31 cellular contexts compared by ENCODE assay signal in the genomic region with DNA sequence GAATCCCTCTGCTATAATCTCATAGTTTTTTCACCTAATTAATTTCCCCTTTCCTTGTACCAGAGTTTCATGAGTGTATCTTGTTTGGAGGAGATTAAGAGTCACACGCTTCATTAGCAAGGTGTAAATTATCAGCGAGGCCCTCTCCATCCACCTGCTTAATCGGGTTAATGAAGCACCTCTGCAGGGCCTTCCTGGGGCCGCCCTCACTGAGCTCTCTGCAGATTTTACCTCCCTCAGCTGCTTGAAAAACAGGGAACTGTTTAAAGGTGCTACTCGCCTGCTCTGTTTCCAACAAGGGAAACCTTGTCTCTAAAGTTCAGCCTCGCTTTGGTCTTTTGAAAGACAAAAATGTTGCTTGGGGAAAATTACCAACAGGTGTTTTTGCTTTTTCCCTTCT. TPM values are rescaled to one million over a fixed set of nuclear protein-coding genes. Genes with fewer than 3 reads are reported as not detected.
"Had no signal": no experiment of that assay in that cellular context is flagged by ENCODE, and none has a peak within 500 bp of the region (broad histone marks: within the 10 kb centered on the region; RNA-seq: fewer than 3 reads in every experiment).

No MANE protein-coding gene starts in this region.

- H3K36me3 ChIP-seq: heart right ventricle, left lung, lower lobe of right lung, ovary, right lobe of liver, spleen, tibial artery, upper lobe of left lung, uterus had no signal

- H3K27me3 ChIP-seq: ovary, right lobe of liver, tibial artery, upper lobe of left lung, uterus had no signal

- H3K4me3 Mint-ChIP-seq: memory B cell; mesothelial cell of epicardium; natural killer cell; neural crest cell; stimulated activated memory B cell treated with anti-CD40 and anti-IgM and Interleukin-4, amounts not matched to agents 10 μg/mL and 1 μg/mL and 100 μg/mL, for 72 hours; stimulated activated naive CD8-positive, alpha-beta T cell treated with anti-CD3 and anti-CD28 coated beads, Interleukin-15, Interleukin-2, amounts not matched to agents 100 ng/mL and 50 ng/mL, for 24 hours had no signal

- H3K27ac ChIP-seq: dorsolateral prefrontal cortex, heart right ventricle, left lung, lower lobe of right lung, ovary, right lobe of liver, spleen, tibial artery, upper lobe of left lung, uterus had no signal

- H3K4me1 Mint-ChIP-seq: memory B cell; mesothelial cell of epicardium; natural killer cell; neural crest cell; stimulated activated memory B cell treated with anti-CD40 and anti-IgM and Interleukin-4, amounts not matched to agents 10 μg/mL and 1 μg/mL and 100 μg/mL, for 72 hours had no signal

- ATAC-seq: esophagus mucosa; heart right ventricle; left lung; lower lobe of right lung; natural killer cell; right lobe of liver; stimulated activated memory B cell treated with anti-CD40 and anti-IgM and Interleukin-4, amounts not matched to agents 10 μg/mL and 1 μg/mL and 100 μg/mL, for 72 hours had no signal

- H3K9me3 Mint-ChIP-seq: memory B cell; mesothelial cell of epicardium; neural crest cell; stimulated activated memory B cell treated with anti-CD40 and anti-IgM and Interleukin-4, amounts not matched to agents 10 μg/mL and 1 μg/mL and 100 μg/mL, for 72 hours; stimulated activated naive CD8-positive, alpha-beta T cell treated with anti-CD3 and anti-CD28 coated beads, Interleukin-15, Interleukin-2, amounts not matched to agents 100 ng/mL and 50 ng/mL, for 24 hours had no signal

- H3K27ac Mint-ChIP-seq: memory B cell; mesothelial cell of epicardium; natural killer cell; progenitor cell of endocrine pancreas; stimulated activated memory B cell treated with anti-CD40 and anti-IgM and Interleukin-4, amounts not matched to agents 10 μg/mL and 1 μg/mL and 100 μg/mL, for 72 hours; stimulated activated naive CD8-positive, alpha-beta T cell treated with anti-CD3 and anti-CD28 coated beads, Interleukin-15, Interleukin-2, amounts not matched to agents 100 ng/mL and 50 ng/mL, for 24 hours had no signal

- H3K27me3 Mint-ChIP-seq: stimulated activated memory B cell treated with anti-CD40 and anti-IgM and Interleukin-4, amounts not matched to agents 10 μg/mL and 1 μg/mL and 100 μg/mL, for 72 hours had no signal

- H3K9me3 ChIP-seq: heart right ventricle, left lung, lower lobe of right lung, ovary, right lobe of liver, spleen, tibial artery, upper lobe of left lung, uterus had no signal

- H3K4me3 ChIP-seq: dorsolateral prefrontal cortex, heart right ventricle, left lung, lower lobe of right lung, ovary, right lobe of liver, spleen, tibial artery, upper lobe of left lung, uterus had no signal

- DNase-seq: cortex of kidney; dorsolateral prefrontal cortex; effector CD8-positive, alpha-beta T cell; heart right ventricle; hypothalamus; islet precursor cell; left lung; lower lobe of right lung; natural killer cell; nucleus accumbens; ovary; right lobe of liver; spleen; stimulated activated CD4-positive, alpha-beta T cell treated with anti-CD3 and anti-CD28 coated beads, Interleukin-15, amount 100 ng/mL, for 24 hours; stimulated activated CD4-positive, alpha-beta T cell treated with anti-CD3 and anti-CD28 coated beads, Interleukin-1b, Interleukin-23, amount 100 ng/mL, for 48 hours; stimulated activated CD4-positive, alpha-beta T cell treated with anti-CD3 and anti-CD28 coated beads, Interleukin-4, amount 100 ng/mL, for 24 hours; tibial artery; upper lobe of left lung; uterus had no signal

- H3K4me1 ChIP-seq: heart right ventricle, left lung, lower lobe of right lung, right lobe of liver, spleen, tibial artery, upper lobe of left lung, uterus had no signal

- H3K36me3 Mint-ChIP-seq: memory B cell; mesothelial cell of epicardium; natural killer cell; stimulated activated memory B cell treated with anti-CD40 and anti-IgM and Interleukin-4, amounts not matched to agents 10 μg/mL and 1 μg/mL and 100 μg/mL, for 72 hours had no signal

RNA-seq across cellular contexts. Expression of a gene that starts 35.8 kb away (rescaled TPM):
- total RNA-seq: esophagus mucosa, fibroblast of lung, heart right ventricle, left lung, lower lobe of right lung, mucosa of gallbladder, myocyte, natural killer cell, ovary, progenitor cell of endocrine pancreas, renal cortical epithelial cell, right lobe of liver, skeletal muscle tissue, spleen, upper lobe of left lung, uterus had no signal
- polyA plus RNA-seq: fibroblast of lung, heart right ventricle, spleen had no signal
